In the genomic region with DNA sequence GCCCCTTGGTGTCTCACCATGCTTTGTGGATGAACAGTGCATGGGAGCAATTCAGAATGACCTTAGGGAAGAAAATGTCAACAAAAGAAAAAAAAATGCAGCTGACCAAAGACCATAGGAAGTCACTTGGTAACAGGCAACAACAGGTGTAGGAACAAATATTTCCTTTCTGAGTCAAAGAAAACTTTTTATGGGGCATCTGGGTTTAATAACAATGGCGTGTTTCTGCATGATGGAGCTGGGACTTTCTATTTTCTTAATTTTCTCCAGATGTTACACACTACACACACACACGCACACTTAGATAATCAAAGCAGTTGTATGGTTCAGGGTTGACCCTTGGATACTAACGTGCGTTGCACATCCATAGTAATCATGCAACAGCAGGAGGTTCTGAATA, we compare ENCODE assay signal across 24 cellular contexts. TPM values are rescaled to one million over a fixed set of nuclear protein-coding genes. Genes with fewer than 3 reads are reported as not detected.
DNase-seq lines count a peak whose midpoint lies in the region; FAIRE-seq and TF ChIP-seq lines count a peak whose summit lies in the region.
"Had no signal": no experiment of that assay in that cellular context is flagged by ENCODE, and none has a peak within 500 bp of the region (broad histone marks: within the 10 kb centered on the region; RNA-seq: fewer than 3 reads in every experiment).

No MANE protein-coding gene starts in this region.

- FAIRE-seq in RCC 7860 (lab: Jason Lieb, UNC) = no peak
- FAIRE-seq: D721Med, GM12892, HTR-8/SVneo had no signal

- DNase-seq in AG09319 (ENCODE audit: extremely low read depth, low read depth) (peak; percentile 4), EH (ENCODE audit: low read depth) (peak; percentile 40), M059J (ENCODE audit: low read depth) (peak; percentile 34), myocyte (ENCODE audit: low read depth) (peak; percentile 41), RCC 7860 (ENCODE audit: low spot score) (no peak), COLO668 (lab: John Stamatoyannopoulos, UW; ENCODE audit: unreplicated experiment) (no peak)
- no peak for DNase-seq in stimulated activated CD8-positive, alpha-beta memory T cell treated with anti-CD3 and anti-CD28 coated beads, Interleukin-4, amount 100 ng/mL, for 48 hours
- DNase-seq: DMS79, GM23248, HCEC 1CT, IMR-90, MV-4-11, NCI-H1105 treated with DMSO at 0.1 percent for 48 hours, NCI-H1694 treated with DMSO at 0.1 percent for 48 hours, NCI-H446, NCI-H526, RPMI8226, SHP77, T-helper 2 cell had no signal

- TF ChIP-seq CTCF in AG09319 (IDR thresholded peaks at IDR 0.05; ENCODE audit: low read depth, low read length) = no peak

RNA-seq across cellular contexts. Expression of a gene that starts 47.9 kb away (rescaled TPM):
- total RNA-seq in M059J (2014; rRNA removed; shearing (Covaris generic)) = 1.5 and 1.7 TPM in 2 replicates
- total RNA-seq in myocyte = 1.0 and 1.9 TPM in 2 replicates
- 9.4 TPM for polyA plus RNA-seq in myocyte (2012)
- total RNA-seq: A673 had no signal
- polyA plus RNA-seq: CD14-positive monocyte had no signal

Comparison
In these comparisons a context has a peak if more than half of its experiments do, and no peak if none do; other contexts are left out.
1. DNase-seq: peak in AG09319 (single experiment), EH (single experiment), M059J (single experiment) and myocyte (single experiment); none in RCC 7860 (single experiment), stimulated activated CD8-positive, alpha-beta memory T cell treated with anti-CD3 and anti-CD28 coated beads, Interleukin-4, amount 100 ng/mL, for 48 hours (single experiment) and COLO668 (single experiment).